ENCODE assay signal across 9 cellular contexts in genomic region chr5:168851902-168852321, GRCh38.
A peak's percentile ranks its signal among the peaks of the same experiment; 100 is the strongest.
DNase-seq lines count a peak whose midpoint lies in the region; ATAC-seq, FAIRE-seq and TF ChIP-seq lines count a peak whose summit lies in the region.
"Had no signal": no experiment of that assay in that cellular context is flagged by ENCODE, and none has a peak within 500 bp of the region (broad histone marks: within the 10 kb centered on the region; RNA-seq: fewer than 3 reads in every experiment).

No MANE protein-coding gene starts in this region.

- H3K27me3 ChIP-seq in hepatocyte: no peaks in the 10 kb centered on the region

- H3K27me3 Mint-ChIP-seq in WTC11 (ENCODE audit: low read depth): peaks cover 3% of the 10 kb centered on the region; the same call in 1 of the 2 replicates

- H3K27ac ChIP-seq in hepatocyte: no peak overlapping the region
- H3K27ac ChIP-seq: HL-60 had no signal

- FAIRE-seq in RCC 7860 (lab: Jason Lieb, UNC): peak; percentile 72

- H3K36me3 Mint-ChIP-seq in WTC11: no peaks in the 10 kb centered on the region

- ATAC-seq in GM21737 (IDR thresholded peaks at IDR 0.05; ENCODE audit: unreplicated experiment) (peak; percentile 69), WTC11 (no peak), HG03108 (IDR thresholded peaks at IDR 0.05; ENCODE audit: unreplicated experiment) (no peak)

- no peak overlapping the region; the same call in 1 of the 2 replicates for H3K27ac Mint-ChIP-seq in WTC11

- no peak for TF ChIP-seq CTCF in hepatocyte (IDR thresholded peaks at IDR 0.05; ENCODE audit: poor library complexity)
- TF ChIP-seq CTCF in WTC11 (IDR thresholded peaks at IDR 0.05): no peak

- H3K9me3 Mint-ChIP-seq in WTC11: no peaks in the 10 kb centered on the region

- CTCF ChIA-PET in WTC11 (lab: Charles Lee): no interaction called here

- no peaks in the 10 kb centered on the region for H3K9me3 ChIP-seq in hepatocyte (ENCODE audit: low read depth)

- no peak overlapping the region for H3K4me3 ChIP-seq in hepatocyte

- H3K79me2 ChIP-seq in hepatocyte: no peaks in the 10 kb centered on the region

- no peaks in the 10 kb centered on the region for H4K20me1 ChIP-seq in hepatocyte (ENCODE audit: insufficient read depth, poor library complexity, severe bottlenecking)

- DNase-seq in Caki2 (ENCODE audit: low read depth) (peak; percentile 73), RCC 7860 (ENCODE audit: low spot score) (peak; percentile 81), hepatocyte (ENCODE audit: low spot score) (peak; percentile 50), dermis blood vessel endothelial cell (no peak), WTC11 (ENCODE audit: low spot score) (no peak)
- no peak for DNase-seq in effector CD8-positive, alpha-beta T cell (lab: John Stamatoyannopoulos, UW)

- H3K9me2 ChIP-seq in hepatocyte (replicated peaks; ENCODE audit: insufficient read depth): no peaks in the 10 kb centered on the region

- H3K36me3 ChIP-seq in hepatocyte (replicated peaks; ENCODE audit: insufficient read depth, low read depth): no peaks in the 10 kb centered on the region

- POLR2A ChIA-PET in WTC11 (lab: Charles Lee): no interaction called here

- no peak overlapping the region for H3K4me3 Mint-ChIP-seq in WTC11

- in situ Hi-C loops in Caki2 (cut with HindIII; ENCODE audit: low pct_unique_long_range_greater_than_20kb, low sequenced_read_pairs): no loop called here

- WGBS in hepatocyte (ENCODE audit: low lambda C conversion rate, missing lambda C conversion rate): 35% methylated on average over 7 of the region's 7 CpGs

- H3K4me1 ChIP-seq in hepatocyte (ENCODE audit: insufficient read depth): no peaks in the 10 kb centered on the region

- H3K4me2 ChIP-seq in hepatocyte: no peak overlapping the region

- peaks cover 6% of the 10 kb centered on the region; the same call in 1 of the 2 replicates for H3K4me1 Mint-ChIP-seq in WTC11

- no peak overlapping the region for H2AFZ ChIP-seq in hepatocyte

TF ChIP-seq in WTC11, 78 proteins besides CTCF, POLR2A, EP300 and RAD21:
- no peak for TF ChIP-seq STAT6 (CRISPR knock-in tag; conservative IDR thresholded peaks at IDR 0.05; ENCODE audit: low read depth)
- TF ChIP-seq GRHL2 (CRISPR knock-in tag; IDR thresholded peaks at IDR 0.05; ENCODE audit: insufficient replicate concordance, severe bottlenecking): no peak
- no peak for TF ChIP-seq ARID4B (CRISPR knock-in tag; IDR thresholded peaks at IDR 0.05; ENCODE audit: borderline replicate concordance)
- TF ChIP-seq EMX1 (CRISPR knock-in tag; IDR thresholded peaks at IDR 0.05): no peak
- no peak for TF ChIP-seq RORB (CRISPR knock-in tag; IDR thresholded peaks at IDR 0.05)
- TF ChIP-seq PRDM15 (CRISPR knock-in tag; IDR thresholded peaks at IDR 0.05): no peak
- TF ChIP-seq ERG (CRISPR knock-in tag; IDR thresholded peaks at IDR 0.05): no peak
- no peak for TF ChIP-seq CREM (CRISPR knock-in tag; IDR thresholded peaks at IDR 0.05)
- no peak for TF ChIP-seq OVOL2 (CRISPR knock-in tag; IDR thresholded peaks at IDR 0.05; ENCODE audit: borderline replicate concordance)
- no peak for TF ChIP-seq TP53 (CRISPR knock-in tag; IDR thresholded peaks at IDR 0.05)
TF ChIP-seq in WTC11: peak in this region for 0.

Comparison
In these comparisons a context has a peak if more than half of its experiments do, and no peak if none do; other contexts are left out.
1. DNase-seq: peak in Caki2 (single experiment), RCC 7860 (single experiment) and hepatocyte (single experiment); none in effector CD8-positive, alpha-beta T cell (single experiment), dermis blood vessel endothelial cell (single experiment) and WTC11 (single experiment).